ENCODE assay signal across 1 cellular context in the genomic region with DNA sequence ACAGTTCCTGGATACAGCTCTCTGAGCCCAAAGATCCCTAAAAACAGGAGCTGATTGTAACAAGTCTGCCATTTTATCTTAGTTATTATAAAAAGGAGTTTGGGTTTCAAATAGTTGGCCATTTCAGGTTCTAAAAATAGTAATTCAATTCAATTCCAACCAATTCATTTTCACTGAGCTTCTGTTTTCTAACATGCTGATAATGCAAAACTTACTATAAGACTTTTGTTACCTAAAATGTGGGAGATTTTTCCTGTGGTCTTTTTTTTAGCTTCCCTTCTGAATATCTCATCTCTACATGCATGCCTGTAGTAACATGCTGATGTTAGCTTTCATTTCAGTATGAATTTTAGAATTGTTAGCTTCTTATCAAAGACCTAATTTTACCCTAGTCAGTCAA.
TF ChIP-seq lines count a peak whose summit lies in the region.

No MANE protein-coding gene starts in this region.

TF ChIP-seq in A549, 52 proteins besides CTCF, POLR2A, EP300 and RAD21 (continued from another document):
- TF ChIP-seq REST (IDR thresholded peaks at IDR 0.05) (no peak), PHF8 (IDR thresholded peaks at IDR 0.05; ENCODE audit: borderline replicate concordance, low read depth) (no peak), JUNB (IDR thresholded peaks at IDR 0.05) (no peak), HOXA7 (CRISPR knock-in tag; IDR thresholded peaks at IDR 0.05) (no peak), HEYL (CRISPR knock-in tag; IDR thresholded peaks at IDR 0.05) (no peak), MAFK (IDR thresholded peaks at IDR 0.05; ENCODE audit: partially characterized antibody) (peak; percentile 36), KDM1A (IDR thresholded peaks at IDR 0.05; ENCODE audit: low read depth) (no peak)
